Comparison of ENCODE assay signal across 1 cellular context in the genomic region with DNA sequence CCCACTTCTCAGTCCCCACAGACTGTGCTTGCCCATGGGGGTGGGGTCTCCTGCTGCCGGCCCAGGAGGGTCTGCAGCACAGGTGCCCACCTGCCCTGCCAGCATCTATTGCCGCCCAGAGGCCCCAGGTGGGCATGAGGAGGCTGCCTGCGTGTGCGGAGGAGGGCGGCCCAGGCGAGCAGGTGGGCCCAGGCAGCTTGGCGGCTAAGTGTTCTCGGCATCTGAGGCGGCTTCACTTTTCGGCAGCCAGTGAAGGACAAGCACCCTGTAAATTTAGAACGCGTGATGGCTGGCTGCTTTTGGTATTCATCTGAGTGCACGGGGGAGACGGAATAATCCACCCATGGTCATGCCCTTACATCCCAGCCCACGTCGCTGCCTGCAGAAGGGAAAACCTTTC.
TF ChIP-seq lines count a peak whose summit lies in the region.

No MANE protein-coding gene starts in this region.

TF ChIP-seq in H1, 55 proteins besides CTCF, POLR2A, EP300 and RAD21 (continued from another document):
- no peak for TF ChIP-seq SP4 (IDR thresholded peaks at IDR 0.05; ENCODE audit: low read length)
- TF ChIP-seq TEAD4 (IDR thresholded peaks at IDR 0.05; ENCODE audit: low read depth, low read length) = no peak
- TF ChIP-seq E2F6 (IDR thresholded peaks at IDR 0.05) = no peak
- TF ChIP-seq SP1 (IDR thresholded peaks at IDR 0.05; ENCODE audit: low read depth, low read length) = no peak
- TF ChIP-seq TAF7 (optimal IDR thresholded peaks at IDR 0.05; ENCODE audit: borderline replicate concordance, low read depth, low read length) = no peak
- TF ChIP-seq SAP30 (IDR thresholded peaks at IDR 0.05; ENCODE audit: insufficient read depth, insufficient replicate concordance, low read length) = no peak
